In the genomic region with DNA sequence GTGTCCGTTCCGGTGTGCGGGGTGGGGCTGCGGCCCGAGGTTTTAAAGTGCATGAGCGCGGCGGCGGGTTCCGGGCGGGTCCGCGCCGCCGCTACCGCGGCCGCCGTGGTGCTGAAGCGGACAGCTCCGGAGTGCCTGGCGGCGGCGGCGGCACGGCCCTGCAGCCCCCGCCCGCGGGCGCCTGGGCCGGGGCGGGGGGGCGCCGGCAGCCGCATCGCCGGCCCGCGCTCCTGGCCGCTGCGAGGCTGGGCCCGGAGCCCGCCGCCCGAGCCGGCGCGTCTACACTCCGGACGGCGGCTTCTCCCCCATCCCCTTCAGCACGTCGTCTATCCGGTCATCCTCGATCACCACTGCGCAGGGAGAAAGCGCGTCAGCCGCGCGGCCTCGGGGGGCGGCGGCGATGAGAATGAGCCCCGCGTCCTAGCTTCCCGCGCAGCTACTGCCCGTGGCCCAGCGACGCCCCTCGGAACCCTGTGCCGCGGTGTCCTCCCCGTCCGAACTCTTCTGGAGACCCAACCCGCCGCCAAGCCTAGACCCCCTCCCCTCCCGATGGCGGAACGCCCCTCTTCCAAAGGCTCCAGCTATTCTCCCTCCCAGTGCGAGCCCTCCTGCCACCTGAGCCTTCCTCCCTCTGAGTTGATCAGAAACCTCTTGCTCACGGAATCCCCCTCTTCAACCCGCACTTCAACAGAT, we compare ENCODE assay signal across 8 cellular contexts. TPM values are rescaled to one million over a fixed set of nuclear protein-coding genes. Genes with fewer than 3 reads are reported as not detected.
DNase-seq lines count a peak whose midpoint lies in the region; ATAC-seq and TF ChIP-seq lines count a peak whose summit lies in the region.

No MANE protein-coding gene starts in this region.

- CTCF ChIA-PET in activated CD8-positive, alpha-beta T cell treated with anti-CD3 and anti-CD28 coated beads for 36 hours (lab: Charles Lee) = interaction anchor here (1.0 to 4.3 kb wide), 5 partner anchors 10 to 32 kb away, joined by 3 to 19 read pairs (median 6); partner anchors contain the start of genes EEF1AKMT4 and VWA5B2

- peaks cover 0 to 16% (median 4%) of the 10 kb centered on the region in 3 donors for H3K36me3 ChIP-seq in esophagus squamous epithelium

- TF ChIP-seq CTCF in LNCaP clone FGC (IDR thresholded peaks at IDR 0.05; ENCODE audit: control insufficient read depth, extremely low read depth, insufficient read depth) (no peak), esophagus squamous epithelium (IDR thresholded peaks at IDR 0.05) (no peak)
- no peak for TF ChIP-seq CTCF in activated CD8-positive, alpha-beta T cell treated with anti-CD3 and anti-CD28 coated beads for 36 hours (IDR thresholded peaks at IDR 0.05)

- peaks cover 17 to 70% (median 21%) of the 10 kb centered on the region in 4 donors for H3K27me3 ChIP-seq in esophagus squamous epithelium

- no peak overlapping the region for H3K27ac ChIP-seq in esophagus squamous epithelium

- no peak overlapping the region for H3K27ac Mint-ChIP-seq in activated CD8-positive, alpha-beta T cell treated with anti-CD3 and anti-CD28 coated beads for 36 hours
- peak overlapping the region; percentile 47 to 76 for H3K27ac Mint-ChIP-seq in natural killer cell treated with Interleukin-12 subunit alpha and Interleukin-12 subunit beta and Interleukin-15 and Interleukin-18, amount 100 ng/mL, for 72 hours

- no peak for TF ChIP-seq POLR2A in esophagus squamous epithelium (IDR thresholded peaks at IDR 0.05)

- H3K27me3 Mint-ChIP-seq in activated CD8-positive, alpha-beta T cell treated with anti-CD3 and anti-CD28 coated beads for 36 hours = peaks cover 33% of the 10 kb centered on the region
- peaks cover 0 to 10% of the 10 kb centered on the region in 2 donors for H3K27me3 Mint-ChIP-seq in natural killer cell treated with Interleukin-12 subunit alpha and Interleukin-12 subunit beta and Interleukin-15 and Interleukin-18, amount 100 ng/mL, for 72 hours

- peaks cover 23 to 37% (median 31%) of the 10 kb centered on the region in 3 donors for H3K4me1 ChIP-seq in esophagus squamous epithelium

- 3 to 5% methylated on average over 13 to 14 of the region's 85 CpGs for WGBS in esophagus squamous epithelium, 2 donors

- H3K4me3 Mint-ChIP-seq in activated CD8-positive, alpha-beta T cell treated with anti-CD3 and anti-CD28 coated beads for 36 hours = peak overlapping the region; percentile 57
- peak overlapping the region; percentile 89 for H3K4me3 Mint-ChIP-seq in natural killer cell treated with Interleukin-12 subunit alpha and Interleukin-12 subunit beta and Interleukin-15 and Interleukin-18, amount 100 ng/mL, for 72 hours

- no peaks in the 10 kb centered on the region for H3K9me3 ChIP-seq in esophagus squamous epithelium

- H3K36me3 Mint-ChIP-seq in activated CD8-positive, alpha-beta T cell treated with anti-CD3 and anti-CD28 coated beads for 36 hours (ENCODE audit: low read depth) = peaks cover 12% of the 10 kb centered on the region
- H3K36me3 Mint-ChIP-seq in natural killer cell treated with Interleukin-12 subunit alpha and Interleukin-12 subunit beta and Interleukin-15 and Interleukin-18, amount 100 ng/mL, for 72 hours = no peaks in the 10 kb centered on the region

- ATAC-seq in activated CD8-positive, alpha-beta T cell treated with anti-CD3 and anti-CD28 coated beads for 36 hours = peak; percentile 63
- peak; percentile 54 to 67 for ATAC-seq in natural killer cell treated with Interleukin-12 subunit alpha and Interleukin-12 subunit beta and Interleukin-15 and Interleukin-18, amount 100 ng/mL, for 72 hours
- ATAC-seq in GM18517 (IDR thresholded peaks at IDR 0.05; ENCODE audit: unreplicated experiment) (no peak), GM21526 (IDR thresholded peaks at IDR 0.05; ENCODE audit: low FRiP score, unreplicated experiment) (no peak)

- peaks cover 26% of the 10 kb centered on the region for H3K4me1 Mint-ChIP-seq in activated CD8-positive, alpha-beta T cell treated with anti-CD3 and anti-CD28 coated beads for 36 hours (ENCODE audit: low read depth)
- H3K4me1 Mint-ChIP-seq in natural killer cell treated with Interleukin-12 subunit alpha and Interleukin-12 subunit beta and Interleukin-15 and Interleukin-18, amount 100 ng/mL, for 72 hours (ENCODE audit: low read depth in 2 of 2) = peaks cover 19 to 26% of the 10 kb centered on the region in 2 donors

- intact Hi-C loops in activated CD8-positive, alpha-beta T cell treated with anti-CD3 and anti-CD28 coated beads for 36 hours (cut with micrococcal nuclease) = no loop called here
- intact Hi-C loops in esophagus squamous epithelium (cut with DNase I) = no loop called here

- DNase-seq in Daoy (ENCODE audit: low read depth) (peak; percentile 66), LNCaP clone FGC (ENCODE audit: low read depth) (no peak), esophagus squamous epithelium (lab: John Stamatoyannopoulos, UW) (no peak), NCI-H2029 (lab: John Stamatoyannopoulos, UW) (no peak)
- DNase-seq in activated CD8-positive, alpha-beta T cell treated with anti-CD3 and anti-CD28 coated beads for 36 hours = peak; percentile 45
- DNase-seq in natural killer cell treated with Interleukin-12 subunit alpha and Interleukin-12 subunit beta and Interleukin-15 and Interleukin-18, amount 100 ng/mL, for 72 hours (ENCODE audit: low spot score) = no peak

- POLR2A ChIA-PET in activated CD8-positive, alpha-beta T cell treated with anti-CD3 and anti-CD28 coated beads for 36 hours (lab: Charles Lee) = interaction anchor here (0.8 to 1.4 kb wide), 4 partner anchors 9 to 74 kb away, joined by 3 to 4 read pairs (median 4); partner anchors contain the start of genes ABCF3 and EEF1AKMT4

- H3K4me3 ChIP-seq in LNCaP clone FGC (ENCODE audit: low read depth, low read length) = peak overlapping the region; percentile 58
- H3K4me3 ChIP-seq in esophagus squamous epithelium = peak overlapping the region in 3 of 4 donors; percentile 20 to 70 (median 50)

- no peaks in the 10 kb centered on the region for H3K9me3 Mint-ChIP-seq in activated CD8-positive, alpha-beta T cell treated with anti-CD3 and anti-CD28 coated beads for 36 hours
- H3K9me3 Mint-ChIP-seq in natural killer cell treated with Interleukin-12 subunit alpha and Interleukin-12 subunit beta and Interleukin-15 and Interleukin-18, amount 100 ng/mL, for 72 hours = no peaks in the 10 kb centered on the region

RNA-seq across cellular contexts. Expression of gene CAMK2N2, which starts 1.3 kb away (rescaled TPM):
- 0.11 and 0.95 TPM in 2 replicates for total RNA-seq in Daoy (2014; rRNA removed; shearing (Covaris generic))
- under 1 TPM; 0.18 to 0.22 TPM for total RNA-seq in activated CD8-positive, alpha-beta T cell treated with anti-CD3 and anti-CD28 coated beads for 36 hours
- total RNA-seq in esophagus squamous epithelium = not detected
- total RNA-seq in natural killer cell treated with Interleukin-12 subunit alpha and Interleukin-12 subunit beta and Interleukin-15 and Interleukin-18, amount 100 ng/mL, for 72 hours = 1 to 10 TPM in 1 of 2 donors, under 1 TPM in 1; 0.53 to 1.2 TPM

RNA-seq across cellular contexts. Expression of gene EEF1AKMT4, which starts 10.6 kb away (rescaled TPM):
- 15.7 and 21.5 TPM in 2 replicates for total RNA-seq in Daoy (2014; rRNA removed; shearing (Covaris generic))
- total RNA-seq in activated CD8-positive, alpha-beta T cell treated with anti-CD3 and anti-CD28 coated beads for 36 hours = 1 to 10 TPM; 7.8 to 8.7 TPM
- 10 to 100 TPM in 2 of 4 donors, 1 to 10 TPM in 2; 8.1 to 13.4 (median 10.3) TPM for total RNA-seq in esophagus squamous epithelium
- 10 to 100 TPM; 11.9 to 16.8 TPM for total RNA-seq in natural killer cell treated with Interleukin-12 subunit alpha and Interleukin-12 subunit beta and Interleukin-15 and Interleukin-18, amount 100 ng/mL, for 72 hours

RNA-seq across cellular contexts. Expression of gene ALG3, which starts 11.3 kb away (rescaled TPM):
- 50.8 and 60.0 TPM in 2 replicates for total RNA-seq in Daoy (2014; rRNA removed; shearing (Covaris generic))
- 10 to 100 TPM; 40.0 to 44.5 TPM for total RNA-seq in activated CD8-positive, alpha-beta T cell treated with anti-CD3 and anti-CD28 coated beads for 36 hours
- 10 to 100 TPM; 45.8 to 63.9 (median 54.6) TPM for total RNA-seq in esophagus squamous epithelium
- total RNA-seq in natural killer cell treated with Interleukin-12 subunit alpha and Interleukin-12 subunit beta and Interleukin-15 and Interleukin-18, amount 100 ng/mL, for 72 hours = 10 to 100 TPM; 52.2 to 80.2 TPM

RNA-seq across cellular contexts. Expression of gene ECE2, which starts 15.8 kb away (rescaled TPM):
- not detected in 2 replicates for total RNA-seq in Daoy (2014; rRNA removed; shearing (Covaris generic))
- total RNA-seq in activated CD8-positive, alpha-beta T cell treated with anti-CD3 and anti-CD28 coated beads for 36 hours = not detected
- not detected for total RNA-seq in esophagus squamous epithelium
- not detected for total RNA-seq in natural killer cell treated with Interleukin-12 subunit alpha and Interleukin-12 subunit beta and Interleukin-15 and Interleukin-18, amount 100 ng/mL, for 72 hours

RNA-seq across cellular contexts. Expression of gene VWA5B2, which starts 30.6 kb away (rescaled TPM):
- total RNA-seq in Daoy (2014; rRNA removed; shearing (Covaris generic)) = not detected in 2 replicates
- not detected for total RNA-seq in activated CD8-positive, alpha-beta T cell treated with anti-CD3 and anti-CD28 coated beads for 36 hours
- total RNA-seq in esophagus squamous epithelium = under 1 TPM in 1 of 4 donors, not detected in 3; 0.22 TPM
- not detected for total RNA-seq in natural killer cell treated with Interleukin-12 subunit alpha and Interleukin-12 subunit beta and Interleukin-15 and Interleukin-18, amount 100 ng/mL, for 72 hours

Comparison
In these comparisons a context has a peak if more than half of its experiments do, and no peak if none do; other contexts are left out.
1. DNase-seq: peak in Daoy (single experiment) and activated CD8-positive, alpha-beta T cell treated with anti-CD3 and anti-CD28 coated beads for 36 hours (single experiment); none in LNCaP clone FGC (single experiment), esophagus squamous epithelium (single experiment), natural killer cell treated with Interleukin-12 subunit alpha and Interleukin-12 subunit beta and Interleukin-15 and Interleukin-18, amount 100 ng/mL, for 72 hours (single experiment) and NCI-H2029 (single experiment).
2. ATAC-seq: peak in activated CD8-positive, alpha-beta T cell treated with anti-CD3 and anti-CD28 coated beads for 36 hours (single experiment) and natural killer cell treated with Interleukin-12 subunit alpha and Interleukin-12 subunit beta and Interleukin-15 and Interleukin-18, amount 100 ng/mL, for 72 hours (2 of 2); none in GM18517 (single experiment) and GM21526 (single experiment).